Comparison of ENCODE assay signal across 23 cellular contexts in genomic region chr14:100524233-100524932, GRCh38.
A peak's percentile ranks its signal among the peaks of the same experiment; 100 is the strongest.
DNase-seq lines count a peak whose midpoint lies in the region; ATAC-seq and TF ChIP-seq lines count a peak whose summit lies in the region.
"Had no signal": no experiment of that assay in that cellular context is flagged by ENCODE, and none has a peak within 500 bp of the region (broad histone marks: within the 10 kb centered on the region; RNA-seq: fewer than 3 reads in every experiment).

No MANE protein-coding gene starts in this region.

- no peaks in the 10 kb centered on the region for H3K36me3 Mint-ChIP-seq in activated CD8-positive, alpha-beta memory T cell treated with anti-CD3 and anti-CD28 coated beads, Interleukin-2, amount 10 ng/mL, durations not matched to agents 7 days and 5 days

- no peak overlapping the region for H3K27ac ChIP-seq in right cardiac atrium (ENCODE audit: low read length)
- H3K27ac ChIP-seq in heart left ventricle = no peak overlapping the region
- no peak overlapping the region for H3K27ac ChIP-seq in HEK293 (ENCODE audit: extremely low read depth, low read depth, low read length)
- H3K27ac ChIP-seq in esophagus muscularis mucosa (replicated peaks in 1 of 4) = no peak overlapping the region
- no peak overlapping the region for H3K27ac ChIP-seq in stomach
- H3K27ac ChIP-seq: dorsolateral prefrontal cortex, gastroesophageal sphincter, HL-60 had no signal

- POLR2A ChIA-PET in HEK293 (lab: Yijun Ruan, JAX) = no interaction called here

- no peaks in the 10 kb centered on the region for H3K9me3 Mint-ChIP-seq in activated CD8-positive, alpha-beta memory T cell treated with anti-CD3 and anti-CD28 coated beads, Interleukin-2, amount 10 ng/mL, durations not matched to agents 7 days and 5 days (ENCODE audit: low read depth)
- H3K9me3 Mint-ChIP-seq: CD8-positive, alpha-beta memory T cell; IgD-negative memory B cell; naive thymus-derived CD8-positive, alpha-beta T cell; stimulated activated naive CD8-positive, alpha-beta T cell treated with anti-CD3 and anti-CD28 coated beads, Interleukin-15, Interleukin-2, amounts not matched to agents 100 ng/mL and 50 ng/mL, for 24 hours had no signal

- H3K27me3 ChIP-seq in right cardiac atrium (ENCODE audit: control insufficient read depth, insufficient read depth) = no peaks in the 10 kb centered on the region
- H3K27me3 ChIP-seq in heart left ventricle = no peaks in the 10 kb centered on the region
- H3K27me3 ChIP-seq in esophagus muscularis mucosa = no peaks in the 10 kb centered on the region
- no peaks in the 10 kb centered on the region for H3K27me3 ChIP-seq in stomach
- H3K27me3 ChIP-seq: dorsolateral prefrontal cortex, gastroesophageal sphincter had no signal

- WGBS in right cardiac atrium = 88% methylated on average over 12 of the region's 12 CpGs
- 80 to 89% (median 85%) methylated on average over 12 of the region's 12 CpGs for WGBS in heart left ventricle, 4 donors
- WGBS in esophagus muscularis mucosa = 81% methylated on average over 12 of the region's 12 CpGs
- WGBS in stomach, 5 donors = 84 to 90% (median 87%) methylated on average over 11 to 12 of the region's 12 CpGs

- H3K4me1 ChIP-seq in right cardiac atrium (ENCODE audit: control insufficient read depth, insufficient read depth, low read length) (no peaks in the 10 kb centered on the region), heart left ventricle (no peaks in the 10 kb centered on the region), HEK293 (ENCODE audit: control insufficient read depth, insufficient read depth, low read length) (no peaks in the 10 kb centered on the region), esophagus muscularis mucosa (no peaks in the 10 kb centered on the region), stomach (no peaks in the 10 kb centered on the region)

- H3K36me3 ChIP-seq in heart left ventricle (peaks cover 0 to 29% (median 6%) of the 10 kb centered on the region in 9 donors), HEK293 (ENCODE audit: control insufficient read depth in 2 of 2, insufficient read depth in 1 of 2, low read length in 2 of 2) (peaks cover 5 to 7% of the 10 kb centered on the region in 2 experiments; a peak in 2 of 3 replicates), esophagus muscularis mucosa (peaks cover 0 to 38% (median 25%) of the 10 kb centered on the region in 4 donors), stomach (peaks cover 15 to 39% (median 38%) of the 10 kb centered on the region in 4 donors)

- H3K27ac Mint-ChIP-seq in activated CD8-positive, alpha-beta memory T cell treated with anti-CD3 and anti-CD28 coated beads, Interleukin-2, amount 10 ng/mL, durations not matched to agents 7 days and 5 days = no peak overlapping the region
- H3K27ac Mint-ChIP-seq: IgD-negative memory B cell; stimulated activated naive CD8-positive, alpha-beta T cell treated with anti-CD3 and anti-CD28 coated beads, Interleukin-15, Interleukin-2, amounts not matched to agents 100 ng/mL and 50 ng/mL, for 24 hours had no signal

- no peak for TF ChIP-seq EP300 in esophagus muscularis mucosa (IDR thresholded peaks at IDR 0.05)
- no peak for TF ChIP-seq EP300 in stomach (IDR thresholded peaks at IDR 0.05)

- no peaks in the 10 kb centered on the region for H3K27me3 Mint-ChIP-seq in activated CD8-positive, alpha-beta memory T cell treated with anti-CD3 and anti-CD28 coated beads, Interleukin-2, amount 10 ng/mL, durations not matched to agents 7 days and 5 days
- H3K27me3 Mint-ChIP-seq: CD8-positive, alpha-beta memory T cell; IgD-negative memory B cell; naive thymus-derived CD8-positive, alpha-beta T cell; stimulated activated naive CD8-positive, alpha-beta T cell treated with anti-CD3 and anti-CD28 coated beads, Interleukin-15, Interleukin-2, amounts not matched to agents 100 ng/mL and 50 ng/mL, for 24 hours had no signal

- no peak for TF ChIP-seq CTCF in heart left ventricle (IDR thresholded peaks at IDR 0.05)
- TF ChIP-seq CTCF in HEK293 (tag by site-specific recombination; IDR thresholded peaks at IDR 0.05) = no peak
- no peak for TF ChIP-seq CTCF in esophagus muscularis mucosa (IDR thresholded peaks at IDR 0.05)
- TF ChIP-seq CTCF in stomach (IDR thresholded peaks at IDR 0.05) = no peak

- intact Hi-C loops in right cardiac atrium (cut with DNase I) = no loop called here
- intact Hi-C loops in heart left ventricle (cut with DNase I) = loop anchor here in 1 of 10 donors (10.0 kb wide), 1 partner anchor 120 kb away; no protein-coding TSS in a partner anchor
- intact Hi-C loops in esophagus muscularis mucosa (cut with DNase I) = no loop called here
- intact Hi-C loops in stomach (cut with DNase I; ENCODE audit: low total_unique reads) = no loop called here

- no peak for TF ChIP-seq POLR2A in heart left ventricle (IDR thresholded peaks at IDR 0.05)
- no peak for TF ChIP-seq POLR2A in esophagus muscularis mucosa (IDR thresholded peaks at IDR 0.05; ENCODE audit: low read depth)
- no peak for TF ChIP-seq POLR2A in stomach (IDR thresholded peaks at IDR 0.05)

- no peak overlapping the region for H3K4me3 Mint-ChIP-seq in activated CD8-positive, alpha-beta memory T cell treated with anti-CD3 and anti-CD28 coated beads, Interleukin-2, amount 10 ng/mL, durations not matched to agents 7 days and 5 days
- H3K4me3 Mint-ChIP-seq: CD8-positive, alpha-beta memory T cell; IgD-negative memory B cell; naive thymus-derived CD8-positive, alpha-beta T cell; stimulated activated naive CD8-positive, alpha-beta T cell treated with anti-CD3 and anti-CD28 coated beads, Interleukin-15, Interleukin-2, amounts not matched to agents 100 ng/mL and 50 ng/mL, for 24 hours had no signal

- CTCF ChIA-PET in HEK293 (lab: Yijun Ruan, JAX) = interaction anchor here (0.6 to 2.2 kb wide), 11 partner anchors 8 to 416 kb away, joined by 3 to 15 read pairs (median 3); no protein-coding TSS in a partner anchor
- CTCF ChIA-PET in activated CD8-positive, alpha-beta memory T cell treated with anti-CD3 and anti-CD28 coated beads, Interleukin-2, amount 10 ng/mL, durations not matched to agents 7 days and 5 days (lab: Charles Lee) = interaction anchor here (1.1 to 1.3 kb wide), 3 partner anchors 122 to 147 kb away, joined by 3 to 8 read pairs (median 6); no protein-coding TSS in a partner anchor

- no peaks in the 10 kb centered on the region for H3K9me3 ChIP-seq in right cardiac atrium (ENCODE audit: control insufficient read depth, low read length)
- peaks cover 0 to under 1% (median 0%) of the 10 kb centered on the region in 12 donors for H3K9me3 ChIP-seq in heart left ventricle
- no peaks in the 10 kb centered on the region for H3K9me3 ChIP-seq in HEK293 (ENCODE audit: control insufficient read depth, insufficient read depth, low read depth, low read length)
- H3K9me3 ChIP-seq in esophagus muscularis mucosa = no peaks in the 10 kb centered on the region
- no peaks in the 10 kb centered on the region for H3K9me3 ChIP-seq in stomach
- H3K9me3 ChIP-seq: gastroesophageal sphincter had no signal

- H3K4me1 Mint-ChIP-seq in activated CD8-positive, alpha-beta memory T cell treated with anti-CD3 and anti-CD28 coated beads, Interleukin-2, amount 10 ng/mL, durations not matched to agents 7 days and 5 days = no peaks in the 10 kb centered on the region
- H3K4me1 Mint-ChIP-seq: CD8-positive, alpha-beta memory T cell; IgD-negative memory B cell; naive thymus-derived CD8-positive, alpha-beta T cell had no signal

- ATAC-seq in right cardiac atrium = no peak
- no peak for ATAC-seq in heart left ventricle
- ATAC-seq in activated CD8-positive, alpha-beta memory T cell treated with anti-CD3 and anti-CD28 coated beads, Interleukin-2, amount 10 ng/mL, durations not matched to agents 7 days and 5 days = no peak
- ATAC-seq in GM19324 (IDR thresholded peaks at IDR 0.05; ENCODE audit: low FRiP score, unreplicated experiment) = no peak
- ATAC-seq: gastroesophageal sphincter; naive thymus-derived CD8-positive, alpha-beta T cell; PC-3 had no signal

- no peak overlapping the region for H3K4me3 ChIP-seq in right cardiac atrium (ENCODE audit: low read length)
- no peak overlapping the region for H3K4me3 ChIP-seq in heart left ventricle
- H3K4me3 ChIP-seq in HEK293 (ENCODE audit: low read depth, low read length) = no peak overlapping the region
- no peak overlapping the region for H3K4me3 ChIP-seq in esophagus muscularis mucosa
- no peak overlapping the region for H3K4me3 ChIP-seq in stomach
- H3K4me3 ChIP-seq: dorsolateral prefrontal cortex, gastroesophageal sphincter, skin epidermis had no signal

- DNase-seq in right cardiac atrium = peak in 2 of 3 donors; percentile 4 to 16
- no peak for DNase-seq in heart left ventricle
- peak; percentile 79 for DNase-seq in esophagus muscularis mucosa (ENCODE audit: extremely low spot score)
- DNase-seq in stomach = peak; percentile 9
- DNase-seq in activated CD8-positive, alpha-beta memory T cell treated with anti-CD3 and anti-CD28 coated beads, Interleukin-2, amount 10 ng/mL, durations not matched to agents 7 days and 5 days = no peak
- no peak for DNase-seq in nucleus accumbens (lab: John Stamatoyannopoulos, UW)
- DNase-seq: activated naive CD4-positive, alpha-beta T cell; activated T-cell treated with anti-CD3 and anti-CD28 coated beads for 4 hours; CD8-positive, alpha-beta memory T cell; central memory CD4-positive, alpha-beta T cell; NCI-H1417 treated with DMSO at 0.1 percent for 48 hours; PC-3; SIG-M5; stimulated activated CD4-positive, alpha-beta T cell treated with anti-CD3 and anti-CD28 coated beads, Interleukin-4, amount 100 ng/mL, for 1 hour had no signal

TF ChIP-seq in HEK293, 187 proteins besides CTCF, POLR2A, EP300 and RAD21 (continues in another document):
- TF ChIP-seq ZFP41 (tag by site-specific recombination; IDR thresholded peaks at IDR 0.05; ENCODE audit: borderline replicate concordance) (no peak), ZNF391 (tag by site-specific recombination; IDR thresholded peaks at IDR 0.05; ENCODE audit: borderline replicate concordance, low read depth) (no peak), ZFHX2 (tag by site-specific recombination; conservative IDR thresholded peaks at IDR 0.05) (peak; percentile 67), ZNF362 (tag by site-specific recombination; IDR thresholded peaks at IDR 0.05) (no peak), EGR2 (tag by site-specific recombination; IDR thresholded peaks at IDR 0.05; ENCODE audit: low read depth) (peak; percentile 59)

Comparison
In these comparisons a context has a peak if more than half of its experiments do, and no peak if none do; other contexts are left out.
1. DNase-seq: peak in right cardiac atrium (2 of 3), esophagus muscularis mucosa (single experiment) and stomach (single experiment); none in heart left ventricle (0 of 5), activated CD8-positive, alpha-beta memory T cell treated with anti-CD3 and anti-CD28 coated beads, Interleukin-2, amount 10 ng/mL, durations not matched to agents 7 days and 5 days (single experiment) and nucleus accumbens (0 of 56).